Comparison of ENCODE assay signal across 1 cellular context in genomic region chr11:65504671-65505433, GRCh38.
TF ChIP-seq lines count a peak whose summit lies in the region.

No MANE protein-coding gene starts in this region.

TF ChIP-seq in liver, 16 proteins besides CTCF, POLR2A, EP300 and RAD21 (continued from another document):
- TF ChIP-seq ZBTB33 (IDR thresholded peaks at IDR 0.05) (no peak), GABPA (IDR thresholded peaks at IDR 0.05 in 1 of 2, conservative IDR thresholded peaks at IDR 0.05 in 1 of 2) (no peak), HNF4G (IDR thresholded peaks at IDR 0.05) (no peak)
